ENCODE assay signal across 2 cellular contexts in genomic region chr12:24948816-24949722, GRCh38.
A peak's percentile ranks its signal among the peaks of the same experiment; 100 is the strongest.
TF ChIP-seq lines count a peak whose summit lies in the region.

TSS of gene BCAT1 (minus strand) at chr12:24949101. CDS start at chr12:24948932, 169 bp downstream.

TF ChIP-seq in WTC11, 78 proteins besides CTCF, POLR2A, EP300 and RAD21 (continued from another document and continues in another):
- TF ChIP-seq ZNF281 (CRISPR knock-in tag; IDR thresholded peaks at IDR 0.05) (peak; percentile 59), HMGXB4 (CRISPR knock-in tag; IDR thresholded peaks at IDR 0.05) (peak; percentile 81; the same call in 1 of the 2 replicates), FOXJ3 (CRISPR knock-in tag; IDR thresholded peaks at IDR 0.05; ENCODE audit: borderline replicate concordance) (no peak), FOXP1 (CRISPR knock-in tag; IDR thresholded peaks at IDR 0.05; ENCODE audit: borderline replicate concordance) (peak; percentile 91; the same call in 1 of the 2 replicates), MAX (CRISPR knock-in tag; IDR thresholded peaks at IDR 0.05) (peak; percentile 99), CBFB (CRISPR knock-in tag; IDR thresholded peaks at IDR 0.05; ENCODE audit: low read depth) (no peak), GABPB1 (CRISPR knock-in tag; IDR thresholded peaks at IDR 0.05) (peak; percentile 100), GTF2I (CRISPR knock-in tag; conservative IDR thresholded peaks at IDR 0.05) (no peak), IRF1 (CRISPR knock-in tag; IDR thresholded peaks at IDR 0.05) (no peak), GRHL2 (CRISPR knock-in tag; IDR thresholded peaks at IDR 0.05; ENCODE audit: insufficient replicate concordance, severe bottlenecking) (no peak), E2F4 (CRISPR knock-in tag; IDR thresholded peaks at IDR 0.05; ENCODE audit: borderline replicate concordance, low read depth) (no peak; the same call in 1 of the 2 replicates), ZNF423 (CRISPR knock-in tag; IDR thresholded peaks at IDR 0.05) (no peak), E2F5 (CRISPR knock-in tag; IDR thresholded peaks at IDR 0.05) (0 out of 2 replicates have a peak, but pooled peaks have one; percentile 18), USF1 (CRISPR knock-in tag; IDR thresholded peaks at IDR 0.05) (0 out of 2 replicates have a peak, but pooled peaks have one; percentile 44), NFE2L1 (CRISPR knock-in tag; IDR thresholded peaks at IDR 0.05) (0 out of 2 replicates have a peak, but pooled peaks have one; percentile 16)

TF ChIP-seq in H1, 55 proteins besides CTCF, POLR2A, EP300 and RAD21 (continued from another document):
- TF ChIP-seq CHD7 (IDR thresholded peaks at IDR 0.05; ENCODE audit: insufficient replicate concordance, low read length) (no peak), JUND (IDR thresholded peaks at IDR 0.05; ENCODE audit: low read length) (no peak), CTBP2 (IDR thresholded peaks at IDR 0.05; ENCODE audit: borderline replicate concordance, insufficient read depth, insufficient read length, low read length) (no peak), GABPA (IDR thresholded peaks at IDR 0.05; ENCODE audit: borderline replicate concordance, insufficient read depth, low read length) (no peak), TAF1 (IDR thresholded peaks at IDR 0.05; ENCODE audit: low read depth, low read length) (peak; percentile 87), KDM1A (IDR thresholded peaks at IDR 0.05; ENCODE audit: borderline replicate concordance, low read length) (peak; percentile 36; the same call in 1 of the 2 replicates), SP1 (IDR thresholded peaks at IDR 0.05; ENCODE audit: low read depth, low read length) (no peak), FOSL1 (IDR thresholded peaks at IDR 0.05; ENCODE audit: insufficient read depth, low read depth, low read length) (no peak), MAFK (IDR thresholded peaks at IDR 0.05; ENCODE audit: low read depth, low read length) (no peak), MAX (IDR thresholded peaks at IDR 0.05) (peak; percentile 98), KDM4A (IDR thresholded peaks at IDR 0.05; ENCODE audit: low read depth, low read length, severe bottlenecking) (peak; percentile 38), CHD1 (IDR thresholded peaks at IDR 0.05; ENCODE audit: low read depth, low read length) (peak; percentile 67; the same call in 1 of the 2 replicates), ASH2L (IDR thresholded peaks at IDR 0.05; ENCODE audit: low read length) (peak; percentile 87), SIX5 (IDR thresholded peaks at IDR 0.05; ENCODE audit: low read depth, low read length) (no peak), E2F6 (IDR thresholded peaks at IDR 0.05) (peak; percentile 75), BCL11A (IDR thresholded peaks at IDR 0.05; ENCODE audit: low read depth in 2 of 2, low read length in 2 of 2) (no peak), NANOG (IDR thresholded peaks at IDR 0.05; ENCODE audit: insufficient read depth, low read depth, low read length, poor library complexity, severe bottlenecking) (no peak), BRCA1 (IDR thresholded peaks at IDR 0.05; ENCODE audit: low read depth, low read length) (no peak), TBP (IDR thresholded peaks at IDR 0.05; ENCODE audit: low read depth, low read length) (peak; percentile 82), CEBPB (IDR thresholded peaks at IDR 0.05; ENCODE audit: low read depth, low read length) (peak; percentile 96), PHF8 (conservative IDR thresholded peaks at IDR 0.05; ENCODE audit: low read depth, low read length) (peak; percentile 72), USF2 (IDR thresholded peaks at IDR 0.05; ENCODE audit: low read length) (peak; percentile 43), CBX5 (IDR thresholded peaks at IDR 0.05; ENCODE audit: low read depth, low read length) (no peak), BACH1 (IDR thresholded peaks at IDR 0.05; ENCODE audit: low read length) (no peak), CREB1 (IDR thresholded peaks at IDR 0.05) (peak; percentile 45; the same call in 1 of the 2 replicates), ATF2 (IDR thresholded peaks at IDR 0.05; ENCODE audit: low read length) (peak; percentile 19; the same call in 1 of the 2 replicates), HDAC6 (IDR thresholded peaks at IDR 0.05; ENCODE audit: low read depth, low read length) (no peak), RBBP5 (IDR thresholded peaks at IDR 0.05; ENCODE audit: borderline replicate concordance, low read depth, low read length) (peak; percentile 99; the same call in 1 of the 2 replicates)
